ENCODE assay signal across 15 cellular contexts in genomic region chr13:101262306-101262705, GRCh38.
DNase-seq lines count a peak whose midpoint lies in the region; ATAC-seq and TF ChIP-seq lines count a peak whose summit lies in the region.
"Had no signal": no experiment of that assay in that cellular context is flagged by ENCODE, and none has a peak within 500 bp of the region (broad histone marks: within the 10 kb centered on the region; RNA-seq: fewer than 3 reads in every experiment).

No MANE protein-coding gene starts in this region.

- H3K4me3 ChIP-seq in foreskin fibroblast (ENCODE audit: low read depth in 1 of 2, low read length in 2 of 2), result no peak overlapping the region
- H3K4me3 ChIP-seq: lung, upper lobe of right lung had no signal

- TF ChIP-seq POLR2A in GM18505 (IDR thresholded peaks at IDR 0.05; ENCODE audit: borderline replicate concordance, extremely low read depth, insufficient read depth, insufficient read length), result no peak

- ATAC-seq in GM18505 (IDR thresholded peaks at IDR 0.05; ENCODE audit: unreplicated experiment) (peak; percentile 72), GM19468 (IDR thresholded peaks at IDR 0.05; ENCODE audit: extremely low read depth, unreplicated experiment) (peak; percentile 85), HG02885 (IDR thresholded peaks at IDR 0.05; ENCODE audit: poor library complexity, unreplicated experiment) (peak; percentile 32), HG03558 (IDR thresholded peaks at IDR 0.05; ENCODE audit: extremely low read depth, unreplicated experiment) (peak; percentile 41)
- ATAC-seq: T-cell, upper lobe of right lung had no signal

- TF ChIP-seq CTCF in foreskin fibroblast (IDR thresholded peaks at IDR 0.05; ENCODE audit: low read depth, low read length), result no peak

- DNase-seq in DMS 273 treated with DMSO at 0.1 percent for 48 hours (lab: John Stamatoyannopoulos, UW) (no peak), foreskin fibroblast (no peak), NCI-H2171 (lab: John Stamatoyannopoulos, UW) (no peak)
- DNase-seq in activated CD8-positive, alpha-beta memory T cell treated with anti-CD3 and anti-CD28 coated beads, Interleukin-2, amount 50 U/mL, for 4 hours, result no peak
- DNase-seq: ACHN; activated CD4-positive, CD25-positive, alpha-beta regulatory T cell treated with anti-CD3 and anti-CD28 coated beads, Interleukin-2, amount 50 U/mL, for 72 hours; HCEC 1CT; NCI-H1092; T-cell; upper lobe of right lung had no signal

Comparison
In these comparisons a context has a peak if more than half of its experiments do, and no peak if none do; other contexts are left out.
1. ATAC-seq: peak in every context shown above with its lines; median percentile 85 in GM19468; 72 in GM18505; 41 in HG03558; 32 in HG02885.